ENCODE assay signal across 17 cellular contexts in genomic region chr17:68834328-68834836, GRCh38.
"Had no signal": no experiment of that assay in that cellular context is flagged by ENCODE, and none has a peak within 500 bp of the region (broad histone marks: within the 10 kb centered on the region; RNA-seq: fewer than 3 reads in every experiment).

No MANE protein-coding gene starts in this region.

- H3K9me3 Mint-ChIP-seq: natural killer cell; stimulated activated effector memory CD8-positive, alpha-beta T cell treated with anti-CD3 and anti-CD28 coated beads, Interleukin-12 subunit alpha, Interleukin-12 subunit beta, amount 100 ng/mL, for 72 hours had no signal

- H3K4me3 ChIP-seq: colonic mucosa, esophagus muscularis mucosa, pancreas, right lobe of liver, stomach, thyroid gland, vagina had no signal

- H3K4me1 Mint-ChIP-seq: natural killer cell; stimulated activated effector memory CD8-positive, alpha-beta T cell treated with anti-CD3 and anti-CD28 coated beads, Interleukin-12 subunit alpha, Interleukin-12 subunit beta, amount 100 ng/mL, for 72 hours had no signal

- H3K36me3 Mint-ChIP-seq: natural killer cell; stimulated activated effector memory CD8-positive, alpha-beta T cell treated with anti-CD3 and anti-CD28 coated beads, Interleukin-12 subunit alpha, Interleukin-12 subunit beta, amount 100 ng/mL, for 72 hours had no signal

- ATAC-seq: natural killer cell; stimulated activated effector memory CD8-positive, alpha-beta T cell treated with anti-CD3 and anti-CD28 coated beads, Interleukin-12 subunit alpha, Interleukin-12 subunit beta, amount 100 ng/mL, for 72 hours had no signal

- H3K27me3 ChIP-seq: colonic mucosa, esophagus muscularis mucosa, neutrophil, pancreas, right lobe of liver, stomach, thyroid gland, vagina had no signal

- H3K4me3 Mint-ChIP-seq: natural killer cell; stimulated activated effector memory CD8-positive, alpha-beta T cell treated with anti-CD3 and anti-CD28 coated beads, Interleukin-12 subunit alpha, Interleukin-12 subunit beta, amount 100 ng/mL, for 72 hours had no signal

- H3K27ac ChIP-seq: colonic mucosa, esophagus muscularis mucosa, neutrophil, pancreas, right lobe of liver, thyroid gland, vagina had no signal

- H3K4me1 ChIP-seq: colonic mucosa, pancreas, right lobe of liver, stomach, thyroid gland, vagina had no signal

- DNase-seq: colonic mucosa; dermis blood vessel endothelial cell; effector memory CD4-positive, alpha-beta T cell; natural killer cell; pancreas; right lobe of liver; stimulated activated CD4-positive, alpha-beta T cell treated with anti-CD3 and anti-CD28 coated beads, Interleukin-2, amount 100 ng/mL, for 24 hours; stimulated activated CD4-positive, alpha-beta T cell treated with anti-CD3 and anti-CD28 coated beads, Interleukin-4, amount 100 ng/mL, for 24 hours; stimulated activated naive CD4-positive, alpha-beta T cell treated with Interleukin-2 at 50 U/mL for 16 hours; stomach; thyroid gland; trophoblast cell had no signal

- H3K9me3 ChIP-seq: colonic mucosa, esophagus muscularis mucosa, neutrophil, pancreas, right lobe of liver, stomach, thyroid gland, vagina had no signal

- H3K36me3 ChIP-seq: colonic mucosa, esophagus muscularis mucosa, neutrophil, pancreas, right lobe of liver, stomach, thyroid gland, vagina had no signal

- H3K27ac Mint-ChIP-seq: natural killer cell; progenitor cell of endocrine pancreas; stimulated activated effector memory CD8-positive, alpha-beta T cell treated with anti-CD3 and anti-CD28 coated beads, Interleukin-12 subunit alpha, Interleukin-12 subunit beta, amount 100 ng/mL, for 72 hours had no signal
